13 cellular contexts compared by ENCODE assay signal in genomic region chr11:130652671-130653335, GRCh38.
DNase-seq lines count a peak whose midpoint lies in the region; TF ChIP-seq lines count a peak whose summit lies in the region.
"Had no signal": no experiment of that assay in that cellular context is flagged by ENCODE, and none has a peak within 500 bp of the region (broad histone marks: within the 10 kb centered on the region; RNA-seq: fewer than 3 reads in every experiment).

No MANE protein-coding gene starts in this region.

- H3K27me3 Mint-ChIP-seq in activated CD4-positive, alpha-beta T cell treated with anti-CD3 and anti-CD28 coated beads, Interleukin-2, amount 10 ng/mL, durations not matched to agents 24 days and 14 days, result no peaks in the 10 kb centered on the region
- H3K27me3 Mint-ChIP-seq: memory B cell had no signal

- intact Hi-C loops in breast epithelium (cut with DNase I; ENCODE audit: low total_unique reads) (no loop called here), testis (cut with DNase I; ENCODE audit: low total_unique reads) (no loop called here)
- intact Hi-C loops in activated CD4-positive, alpha-beta T cell treated with anti-CD3 and anti-CD28 coated beads, Interleukin-2, amount 10 ng/mL, durations not matched to agents 24 days and 14 days (cut with micrococcal nuclease), result no loop called here

- TF ChIP-seq POLR2A in breast epithelium (IDR thresholded peaks at IDR 0.05) (no peak), testis (IDR thresholded peaks at IDR 0.05) (no peak)

- no peaks in the 10 kb centered on the region for H3K9me2 ChIP-seq in GM23248 (ENCODE audit: insufficient read depth)

- H2AFZ ChIP-seq in GM23248, result no peak overlapping the region

- H4K20me1 ChIP-seq in GM23248 (ENCODE audit: insufficient read depth), result no peaks in the 10 kb centered on the region

- peaks cover 14% of the 10 kb centered on the region; the same call in 1 of the 2 replicates for H3F3A ChIP-seq in GM23248 (ENCODE audit: insufficient read depth)

- H3K79me2 ChIP-seq in GM23248 (ENCODE audit: insufficient read depth), result no peaks in the 10 kb centered on the region

- H3K4me3 ChIP-seq in GM23248 (no peak overlapping the region), breast epithelium (no peak overlapping the region), testis (no peak overlapping the region)

- H3K9me3 ChIP-seq in GM23248 (ENCODE audit: low read depth) (no peaks in the 10 kb centered on the region), breast epithelium (no peaks in the 10 kb centered on the region), testis (no peaks in the 10 kb centered on the region)

- peak overlapping the region; percentile 47 for H3K4me2 ChIP-seq in GM23248 (ENCODE audit: unreplicated experiment)

- H3K36me3 Mint-ChIP-seq in activated CD4-positive, alpha-beta T cell treated with anti-CD3 and anti-CD28 coated beads, Interleukin-2, amount 10 ng/mL, durations not matched to agents 24 days and 14 days (ENCODE audit: low read depth), result no peaks in the 10 kb centered on the region
- H3K36me3 Mint-ChIP-seq: IgD-negative memory B cell, memory B cell had no signal

- CTCF ChIA-PET in RWPE1 (lab: Yijun Ruan, JAX), result interaction anchor here (0.6 to 0.7 kb wide), 2 partner anchors 184 to 191 kb away, joined by 3 to 5 read pairs; no protein-coding TSS in a partner anchor

- TF ChIP-seq CTCF in breast epithelium (IDR thresholded peaks at IDR 0.05) (no peak), testis (IDR thresholded peaks at IDR 0.05) (no peak), RWPE1 (conservative IDR thresholded peaks at IDR 0.05; ENCODE audit: low read depth) (no peak)

- DNase-seq in GM23248 (peak; percentile 90), breast epithelium (ENCODE audit: low spot score in 2 of 2) (peak in 1 of 2 donors; percentile 63), kidney tubule cell (ENCODE audit: low spot score) (peak; percentile 35), testis (peak; percentile 84), HuH-7.5 (ENCODE audit: low spot score) (no peak), substantia nigra (lab: John Stamatoyannopoulos, UW) (no peak), RWPE1 (ENCODE audit: low spot score) (no peak)
- no peak for DNase-seq in activated CD4-positive, alpha-beta T cell treated with anti-CD3 and anti-CD28 coated beads, Interleukin-2, amount 10 ng/mL, durations not matched to agents 24 days and 14 days
- DNase-seq: activated CD8-positive, alpha-beta memory T cell treated with anti-CD3 and anti-CD28 coated beads, Interleukin-2, amount 50 U/mL, for 4 hours; NCI-H69 had no signal

- H3K27ac ChIP-seq in GM23248 (peak overlapping the region; percentile 81), breast epithelium (peak overlapping the region; percentile 76 to 89), testis (peak overlapping the region; percentile 32 to 59), substantia nigra (ENCODE audit: low read depth, low read length, poor library complexity, severe bottlenecking) (no peak overlapping the region), RWPE1 (no peak overlapping the region)

- H3K36me3 ChIP-seq in GM23248 (ENCODE audit: low read depth), result no peaks in the 10 kb centered on the region
- H3K36me3 ChIP-seq in breast epithelium, result no peaks in the 10 kb centered on the region
- H3K36me3 ChIP-seq in testis (ENCODE audit: low read depth, missing control alignments), result no peaks in the 10 kb centered on the region

- peak overlapping the region; percentile 49 for H3K9ac ChIP-seq in GM23248

- no peaks in the 10 kb centered on the region for H3K9me3 Mint-ChIP-seq in activated CD4-positive, alpha-beta T cell treated with anti-CD3 and anti-CD28 coated beads, Interleukin-2, amount 10 ng/mL, durations not matched to agents 24 days and 14 days
- H3K9me3 Mint-ChIP-seq: T-helper 1 cell treated with Interleukin-12 subunit alpha and Interleukin-12 subunit beta and Interleukin-4 antibody, amounts not matched to agents 30 μg/mL and 1 μg/mL, for 36 hours had no signal

- H3K4me1 ChIP-seq in GM23248 (ENCODE audit: insufficient read depth) (peaks cover 21% of the 10 kb centered on the region), breast epithelium (peaks cover 10 to 17% of the 10 kb centered on the region in 2 donors), testis (peaks cover 37% of the 10 kb centered on the region)

- no peak overlapping the region for H3K27ac Mint-ChIP-seq in activated CD4-positive, alpha-beta T cell treated with anti-CD3 and anti-CD28 coated beads, Interleukin-2, amount 10 ng/mL, durations not matched to agents 24 days and 14 days
- H3K27ac Mint-ChIP-seq: IgD-negative memory B cell; memory B cell; T-helper 1 cell treated with Interleukin-12 subunit alpha and Interleukin-12 subunit beta and Interleukin-4 antibody, amounts not matched to agents 30 μg/mL and 1 μg/mL, for 36 hours had no signal

- H3K4me3 Mint-ChIP-seq in activated CD4-positive, alpha-beta T cell treated with anti-CD3 and anti-CD28 coated beads, Interleukin-2, amount 10 ng/mL, durations not matched to agents 24 days and 14 days, result no peak overlapping the region
- H3K4me3 Mint-ChIP-seq: IgD-negative memory B cell; memory B cell; T-helper 1 cell treated with Interleukin-12 subunit alpha and Interleukin-12 subunit beta and Interleukin-4 antibody, amounts not matched to agents 30 μg/mL and 1 μg/mL, for 36 hours had no signal

- WGBS in GM23248 (ENCODE audit: low coverage in 1 of 2, low lambda C conversion rate in 2 of 2, missing lambda C conversion rate in 2 of 2), 2 experiments, result 84 to 87% methylated on average over 3 of the region's 3 CpGs
- 79 to 87% methylated on average over 3 of the region's 3 CpGs for WGBS in testis, 2 donors

- H3K27me3 ChIP-seq in GM23248 (replicated peaks; ENCODE audit: insufficient read depth), result no peaks in the 10 kb centered on the region
- no peaks in the 10 kb centered on the region for H3K27me3 ChIP-seq in breast epithelium
- H3K27me3 ChIP-seq in testis, result no peaks in the 10 kb centered on the region

- no peaks in the 10 kb centered on the region for H3K4me1 Mint-ChIP-seq in activated CD4-positive, alpha-beta T cell treated with anti-CD3 and anti-CD28 coated beads, Interleukin-2, amount 10 ng/mL, durations not matched to agents 24 days and 14 days
- H3K4me1 Mint-ChIP-seq: memory B cell had no signal

- in situ Hi-C loops in GM23248 (cut with MboI), result loop anchor here (10.0 kb wide), 1 partner anchor 218 kb away; no protein-coding TSS in a partner anchor

- POLR2A ChIA-PET in RWPE1 (lab: Yijun Ruan, JAX; ENCODE audit: low non-redundant PET), result no interaction called here

Comparison
In these comparisons a context has a peak if more than half of its experiments do, and no peak if none do; other contexts are left out.
1. DNase-seq: peak in GM23248 (single experiment), kidney tubule cell (single experiment) and testis (single experiment); none in HuH-7.5 (single experiment), substantia nigra (0 of 49), RWPE1 (single experiment) and activated CD4-positive, alpha-beta T cell treated with anti-CD3 and anti-CD28 coated beads, Interleukin-2, amount 10 ng/mL, durations not matched to agents 24 days and 14 days (single experiment).
2. H3K27ac ChIP-seq: peak in GM23248 (single experiment), breast epithelium (2 of 2) and testis (2 of 2); none in substantia nigra (single experiment) and RWPE1 (single experiment).